Comparison of ENCODE assay signal across 6 cellular contexts in the genomic region with DNA sequence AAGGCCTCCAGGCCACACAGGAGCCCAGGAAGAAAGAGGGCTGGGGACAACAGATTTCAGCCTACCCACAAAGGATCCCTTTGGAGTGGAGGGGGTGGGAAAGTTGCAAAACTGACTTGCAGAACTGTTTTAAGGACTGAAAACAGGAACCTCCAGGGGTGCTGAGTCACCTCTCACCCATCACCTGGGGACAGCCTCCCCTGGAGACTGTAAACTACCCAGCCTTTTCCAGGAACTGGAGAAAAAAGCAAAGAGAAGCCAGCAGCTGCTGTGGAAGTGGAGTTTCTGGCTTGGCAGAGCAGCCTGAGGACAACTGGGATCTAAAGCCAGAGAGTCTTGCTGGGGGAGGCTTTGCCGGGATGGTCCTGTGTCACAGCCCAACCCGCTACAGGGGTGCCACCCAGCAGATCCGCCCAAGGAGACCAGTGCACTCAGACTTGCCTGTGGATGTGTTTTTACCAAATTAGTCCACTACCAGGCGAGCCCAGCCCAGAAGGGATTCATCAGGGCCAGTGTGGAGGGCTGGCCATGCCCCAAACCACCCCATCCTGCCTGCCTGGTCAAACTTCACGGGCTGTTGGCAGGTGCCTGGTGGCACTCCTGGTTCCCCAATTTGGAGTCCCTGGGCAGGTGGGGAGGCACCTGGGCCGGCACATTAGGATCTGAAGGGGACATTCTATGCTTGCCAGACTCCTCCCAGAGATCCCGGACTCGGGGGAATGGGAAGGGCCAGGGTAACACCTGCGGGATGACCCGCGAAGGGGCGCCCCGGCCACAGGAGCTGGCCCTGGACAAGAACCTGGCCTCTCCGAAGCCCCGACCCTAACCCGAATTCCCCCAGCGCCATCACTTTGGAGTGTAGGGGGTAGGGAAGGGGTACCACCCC. TPM values are rescaled to one million over a fixed set of nuclear protein-coding genes. Genes with fewer than 3 reads are reported as not detected.
DNase-seq lines count a peak whose midpoint lies in the region; ATAC-seq and TF ChIP-seq lines count a peak whose summit lies in the region.

No MANE protein-coding gene starts in this region.

- H3K79me2 ChIP-seq in neural cell (replicated peaks; ENCODE audit: insufficient read depth, low read length) = no peaks in the 10 kb centered on the region

- no peak for TF ChIP-seq EP300 in neural cell (conservative IDR thresholded peaks at IDR 0.05; ENCODE audit: poor library complexity, severe bottlenecking)

- H3K27me3 ChIP-seq in brain microvascular endothelial cell (replicated peaks) = no peaks in the 10 kb centered on the region
- H3K27me3 ChIP-seq in neural cell (ENCODE audit: insufficient read depth, low read depth, low read length) = no peaks in the 10 kb centered on the region

- ATAC-seq in GM21717 (IDR thresholded peaks at IDR 0.05; ENCODE audit: unreplicated experiment) = no peak

- H2AFZ ChIP-seq in neural cell (ENCODE audit: low read depth, low read length) = peak overlapping the region; percentile 62

- no peaks in the 10 kb centered on the region for H3K9me2 ChIP-seq in neural cell (ENCODE audit: insufficient read depth, low read length)

- H4K20me1 ChIP-seq in neural cell (ENCODE audit: insufficient read depth) = no peaks in the 10 kb centered on the region

- H3K36me3 ChIP-seq in brain microvascular endothelial cell (replicated peaks) (peaks cover 11% of the 10 kb centered on the region), neural cell (ENCODE audit: insufficient read depth, low read length) (no peaks in the 10 kb centered on the region)

- peak overlapping the region; percentile 72 for H3K4me2 ChIP-seq in neural cell (ENCODE audit: low read length)

- TF ChIP-seq RAD21 in neural cell (conservative IDR thresholded peaks at IDR 0.05) = no peak

- H3K9ac ChIP-seq in neural cell (ENCODE audit: low read length) = peak overlapping the region; percentile 76

- in situ Hi-C loops in KBM-7 (cut with MboI; ENCODE audit: low pct_unique_long_range_greater_than_20kb, low sequenced_read_pairs) = no loop called here
- in situ Hi-C loops in brain microvascular endothelial cell (cut with HindIII; ENCODE audit: low pct_ligation_motif_present, low sequenced_read_pairs) = no loop called here

- no peaks in the 10 kb centered on the region for H3F3A ChIP-seq in neural cell (ENCODE audit: insufficient read depth, low read length, poor library complexity, severe bottlenecking)

- no peak overlapping the region for H3K27ac ChIP-seq in brain microvascular endothelial cell
- no peak overlapping the region for H3K27ac ChIP-seq in neural cell (ENCODE audit: low read length)

- H3K4me3 ChIP-seq in brain microvascular endothelial cell (ENCODE audit: low read depth, low read length) (peak overlapping the region; percentile 86), neural cell (ENCODE audit: low read length) (peak overlapping the region; percentile 86)

- DNase-seq in KBM-7 (peak; percentile 81), brain microvascular endothelial cell (no peak), amniotic stem cell (lab: John Stamatoyannopoulos, UW) (no peak), NCI-H128 (lab: John Stamatoyannopoulos, UW; ENCODE audit: unreplicated experiment) (no peak)

- no peak for TF ChIP-seq CTCF in brain microvascular endothelial cell (IDR thresholded peaks at IDR 0.05; ENCODE audit: low read depth, low read length, missing control alignments)
- no peak for TF ChIP-seq CTCF in neural cell (IDR thresholded peaks at IDR 0.05; ENCODE audit: poor library complexity, severe bottlenecking)

- H3K9me3 ChIP-seq in neural cell (ENCODE audit: low read length) = no peaks in the 10 kb centered on the region

TF ChIP-seq in neural cell, 6 proteins besides CTCF, POLR2A, EP300 and RAD21:
- TF ChIP-seq EZH2 (IDR thresholded peaks at IDR 0.05; ENCODE audit: borderline replicate concordance, insufficient read depth, low read length, poor library complexity, severe bottlenecking) (no peak), POLR2AphosphoS5 (IDR thresholded peaks at IDR 0.05) (no peak), SMC3 (conservative IDR thresholded peaks at IDR 0.05; ENCODE audit: poor library complexity) (no peak), TAF1 (IDR thresholded peaks at IDR 0.05; ENCODE audit: low read depth) (no peak), MXI1 (conservative IDR thresholded peaks at IDR 0.05; ENCODE audit: poor library complexity, severe bottlenecking) (no peak)
- TF ChIP-seq, protein P1, sequence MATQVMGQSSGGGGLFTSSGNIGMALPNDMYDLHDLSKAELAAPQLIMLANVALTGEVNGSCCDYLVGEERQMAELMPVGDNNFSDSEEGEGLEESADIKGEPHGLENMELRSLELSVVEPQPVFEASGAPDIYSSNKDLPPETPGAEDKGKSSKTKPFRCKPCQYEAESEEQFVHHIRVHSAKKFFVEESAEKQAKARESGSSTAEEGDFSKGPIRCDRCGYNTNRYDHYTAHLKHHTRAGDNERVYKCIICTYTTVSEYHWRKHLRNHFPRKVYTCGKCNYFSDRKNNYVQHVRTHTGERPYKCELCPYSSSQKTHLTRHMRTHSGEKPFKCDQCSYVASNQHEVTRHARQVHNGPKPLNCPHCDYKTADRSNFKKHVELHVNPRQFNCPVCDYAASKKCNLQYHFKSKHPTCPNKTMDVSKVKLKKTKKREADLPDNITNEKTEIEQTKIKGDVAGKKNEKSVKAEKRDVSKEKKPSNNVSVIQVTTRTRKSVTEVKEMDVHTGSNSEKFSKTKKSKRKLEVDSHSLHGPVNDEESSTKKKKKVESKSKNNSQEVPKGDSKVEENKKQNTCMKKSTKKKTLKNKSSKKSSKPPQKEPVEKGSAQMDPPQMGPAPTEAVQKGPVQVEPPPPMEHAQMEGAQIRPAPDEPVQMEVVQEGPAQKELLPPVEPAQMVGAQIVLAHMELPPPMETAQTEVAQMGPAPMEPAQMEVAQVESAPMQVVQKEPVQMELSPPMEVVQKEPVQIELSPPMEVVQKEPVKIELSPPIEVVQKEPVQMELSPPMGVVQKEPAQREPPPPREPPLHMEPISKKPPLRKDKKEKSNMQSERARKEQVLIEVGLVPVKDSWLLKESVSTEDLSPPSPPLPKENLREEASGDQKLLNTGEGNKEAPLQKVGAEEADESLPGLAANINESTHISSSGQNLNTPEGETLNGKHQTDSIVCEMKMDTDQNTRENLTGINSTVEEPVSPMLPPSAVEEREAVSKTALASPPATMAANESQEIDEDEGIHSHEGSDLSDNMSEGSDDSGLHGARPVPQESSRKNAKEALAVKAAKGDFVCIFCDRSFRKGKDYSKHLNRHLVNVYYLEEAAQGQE (IDR thresholded peaks at IDR 0.05; ENCODE audit: borderline replicate concordance) = no peak

RNA-seq across cellular contexts. Expression of gene MSRB1, which starts 0.8 kb away (rescaled TPM):
- 4.4 and 6.0 TPM in 2 replicates for polyA plus RNA-seq in neural cell
- polyA minus RNA-seq in neural cell = 3.1 and 4.1 TPM in 2 replicates

RNA-seq across cellular contexts. Expression of gene RPL3L, which starts 12.3 kb away (rescaled TPM):
- polyA plus RNA-seq in neural cell = not detected in 2 replicates
- polyA minus RNA-seq in neural cell = not detected in 2 replicates

RNA-seq across cellular contexts. Expression of gene NDUFB10, which starts 17.2 kb away (rescaled TPM):
- 215 and 217 TPM in 2 replicates for polyA plus RNA-seq in neural cell
- polyA minus RNA-seq in neural cell = 76.4 and 95.6 TPM in 2 replicates

RNA-seq across cellular contexts. Expression of gene RPS2, which starts 22.5 kb away (rescaled TPM):
- polyA plus RNA-seq in neural cell = 1,295 and 1,393 TPM in 2 replicates
- polyA minus RNA-seq in neural cell = 735 and 770 TPM in 2 replicates

RNA-seq across cellular contexts. Expression of gene HS3ST6, which starts 24.0 kb away (rescaled TPM):
- not detected in 2 replicates for polyA plus RNA-seq in neural cell
- polyA minus RNA-seq in neural cell = not detected in 2 replicates
